Comparison of ENCODE assay signal across 1 cellular context in genomic region chr9:134659688-134660131, GRCh38.
TF ChIP-seq lines count a peak whose summit lies in the region.

No MANE protein-coding gene starts in this region.

TF ChIP-seq in SK-N-SH treated with all-trans-retinoic acid at 6 μM for 48 hours, 23 proteins besides CTCF, POLR2A, EP300 and RAD21 (continued from another document):
- TF ChIP-seq, protein P1, sequence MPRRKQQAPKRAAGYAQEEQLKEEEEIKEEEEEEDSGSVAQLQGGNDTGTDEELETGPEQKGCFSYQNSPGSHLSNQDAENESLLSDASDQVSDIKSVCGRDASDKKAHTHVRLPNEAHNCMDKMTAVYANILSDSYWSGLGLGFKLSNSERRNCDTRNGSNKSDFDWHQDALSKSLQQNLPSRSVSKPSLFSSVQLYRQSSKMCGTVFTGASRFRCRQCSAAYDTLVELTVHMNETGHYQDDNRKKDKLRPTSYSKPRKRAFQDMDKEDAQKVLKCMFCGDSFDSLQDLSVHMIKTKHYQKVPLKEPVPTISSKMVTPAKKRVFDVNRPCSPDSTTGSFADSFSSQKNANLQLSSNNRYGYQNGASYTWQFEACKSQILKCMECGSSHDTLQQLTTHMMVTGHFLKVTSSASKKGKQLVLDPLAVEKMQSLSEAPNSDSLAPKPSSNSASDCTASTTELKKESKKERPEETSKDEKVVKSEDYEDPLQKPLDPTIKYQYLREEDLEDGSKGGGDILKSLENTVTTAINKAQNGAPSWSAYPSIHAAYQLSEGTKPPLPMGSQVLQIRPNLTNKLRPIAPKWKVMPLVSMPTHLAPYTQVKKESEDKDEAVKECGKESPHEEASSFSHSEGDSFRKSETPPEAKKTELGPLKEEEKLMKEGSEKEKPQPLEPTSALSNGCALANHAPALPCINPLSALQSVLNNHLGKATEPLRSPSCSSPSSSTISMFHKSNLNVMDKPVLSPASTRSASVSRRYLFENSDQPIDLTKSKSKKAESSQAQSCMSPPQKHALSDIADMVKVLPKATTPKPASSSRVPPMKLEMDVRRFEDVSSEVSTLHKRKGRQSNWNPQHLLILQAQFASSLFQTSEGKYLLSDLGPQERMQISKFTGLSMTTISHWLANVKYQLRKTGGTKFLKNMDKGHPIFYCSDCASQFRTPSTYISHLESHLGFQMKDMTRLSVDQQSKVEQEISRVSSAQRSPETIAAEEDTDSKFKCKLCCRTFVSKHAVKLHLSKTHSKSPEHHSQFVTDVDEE (CRISPR knock-in tag; IDR thresholded peaks at IDR 0.05) = no peak
- TF ChIP-seq CSRNP3 (CRISPR knock-in tag; IDR thresholded peaks at IDR 0.05) = no peak
- no peak for TF ChIP-seq GLIS3 (CRISPR knock-in tag; IDR thresholded peaks at IDR 0.05)
- TF ChIP-seq BACH2 (CRISPR knock-in tag; IDR thresholded peaks at IDR 0.05; ENCODE audit: borderline replicate concordance) = no peak
- TF ChIP-seq, protein P2, sequence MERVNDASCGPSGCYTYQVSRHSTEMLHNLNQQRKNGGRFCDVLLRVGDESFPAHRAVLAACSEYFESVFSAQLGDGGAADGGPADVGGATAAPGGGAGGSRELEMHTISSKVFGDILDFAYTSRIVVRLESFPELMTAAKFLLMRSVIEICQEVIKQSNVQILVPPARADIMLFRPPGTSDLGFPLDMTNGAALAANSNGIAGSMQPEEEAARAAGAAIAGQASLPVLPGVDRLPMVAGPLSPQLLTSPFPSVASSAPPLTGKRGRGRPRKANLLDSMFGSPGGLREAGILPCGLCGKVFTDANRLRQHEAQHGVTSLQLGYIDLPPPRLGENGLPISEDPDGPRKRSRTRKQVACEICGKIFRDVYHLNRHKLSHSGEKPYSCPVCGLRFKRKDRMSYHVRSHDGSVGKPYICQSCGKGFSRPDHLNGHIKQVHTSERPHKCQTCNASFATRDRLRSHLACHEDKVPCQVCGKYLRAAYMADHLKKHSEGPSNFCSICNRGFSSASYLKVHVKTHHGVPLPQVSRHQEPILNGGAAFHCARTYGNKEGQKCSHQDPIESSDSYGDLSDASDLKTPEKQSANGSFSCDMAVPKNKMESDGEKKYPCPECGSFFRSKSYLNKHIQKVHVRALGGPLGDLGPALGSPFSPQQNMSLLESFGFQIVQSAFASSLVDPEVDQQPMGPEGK (CRISPR knock-in tag; IDR thresholded peaks at IDR 0.05; ENCODE audit: borderline replicate concordance) = no peak
- TF ChIP-seq ESRRG (CRISPR knock-in tag; IDR thresholded peaks at IDR 0.05) = no peak
- no peak for TF ChIP-seq OSR1 (CRISPR knock-in tag; IDR thresholded peaks at IDR 0.05)
- TF ChIP-seq ZNF565 (CRISPR knock-in tag; conservative IDR thresholded peaks at IDR 0.05; ENCODE audit: low read depth) = no peak
- no peak for TF ChIP-seq ZFP30 (CRISPR knock-in tag; IDR thresholded peaks at IDR 0.05)
- no peak for TF ChIP-seq ZFP3 (CRISPR knock-in tag; IDR thresholded peaks at IDR 0.05)
- no peak for TF ChIP-seq TCF4 (CRISPR knock-in tag; IDR thresholded peaks at IDR 0.05; ENCODE audit: borderline replicate concordance)
TF ChIP-seq in SK-N-SH treated with all-trans-retinoic acid at 6 μM for 48 hours: peak in this region for 0.
